Comparison of ENCODE assay signal across 1 cellular context in genomic region chr3:138186803-138187295, GRCh38.
TF ChIP-seq lines count a peak whose summit lies in the region.

No MANE protein-coding gene starts in this region.

TF ChIP-seq in GM23338, 12 proteins besides CTCF, POLR2A, EP300 and RAD21:
- TF ChIP-seq ZNF462 (CRISPR knock-in tag; IDR thresholded peaks at IDR 0.05): no peak
- no peak for TF ChIP-seq ETS1 (IDR thresholded peaks at IDR 0.05)
- TF ChIP-seq NANOG (IDR thresholded peaks at IDR 0.05; ENCODE audit: borderline replicate concordance): no peak
- TF ChIP-seq ZNF331 (CRISPR knock-in tag; IDR thresholded peaks at IDR 0.05; ENCODE audit: low read depth): no peak
- no peak for TF ChIP-seq JUNB (IDR thresholded peaks at IDR 0.05; ENCODE audit: unreplicated experiment)
- TF ChIP-seq EZH2 (IDR thresholded peaks at IDR 0.05; ENCODE audit: low read depth, unreplicated experiment): no peak
- TF ChIP-seq EZH2phosphoT487 (IDR thresholded peaks at IDR 0.05; ENCODE audit: unreplicated experiment): no peak
- TF ChIP-seq STAT1 (IDR thresholded peaks at IDR 0.05; ENCODE audit: unreplicated experiment): no peak
- TF ChIP-seq ZNF114 (CRISPR knock-in tag; IDR thresholded peaks at IDR 0.05): no peak
- TF ChIP-seq POLR2AphosphoS5 (IDR thresholded peaks at IDR 0.05; ENCODE audit: low read depth): no peak
- TF ChIP-seq REST (IDR thresholded peaks at IDR 0.05; ENCODE audit: unreplicated experiment): no peak
- TF ChIP-seq CREB1 (CRISPR knock-in tag; IDR thresholded peaks at IDR 0.05; ENCODE audit: low read depth): no peak
